Comparison of ENCODE assay signal across 22 cellular contexts in genomic region chr12:53143355-53143754, GRCh38. TPM values are rescaled to one million over a fixed set of nuclear protein-coding genes. Genes with fewer than 3 reads are reported as not detected.
DNase-seq lines count a peak whose midpoint lies in the region; ATAC-seq, FAIRE-seq and TF ChIP-seq lines count a peak whose summit lies in the region.
"Had no signal": no experiment of that assay in that cellular context is flagged by ENCODE, and none has a peak within 500 bp of the region (broad histone marks: within the 10 kb centered on the region; RNA-seq: fewer than 3 reads in every experiment).

No MANE protein-coding gene starts in this region.

- H3K36me3 Mint-ChIP-seq in osteocyte (ENCODE audit: unreplicated experiment) (no peaks in the 10 kb centered on the region), type B pancreatic cell (no peaks in the 10 kb centered on the region)
- H3K36me3 Mint-ChIP-seq: CD4-positive, alpha-beta memory T cell had no signal

- no peak overlapping the region for H3K9ac ChIP-seq in K562 (ENCODE audit: insufficient read depth in 1 of 2, low read depth in 2 of 2, low read length in 2 of 2)
- H3K9ac ChIP-seq: GM23248 had no signal

- in situ Hi-C loops in K562 (cut with MboI): no loop called here

- H3K4me3 Mint-ChIP-seq in osteocyte (ENCODE audit: unreplicated experiment) (no peak overlapping the region), type B pancreatic cell (no peak overlapping the region)
- H3K4me3 Mint-ChIP-seq: CD4-positive, alpha-beta memory T cell; H9 had no signal

- no peaks in the 10 kb centered on the region for H3K9me3 Mint-ChIP-seq in osteocyte (ENCODE audit: unreplicated experiment)
- H3K9me3 Mint-ChIP-seq in type B pancreatic cell: peaks cover 4% of the 10 kb centered on the region

- H3K36me3 ChIP-seq in H7 (replicated peaks; ENCODE audit: control insufficient read depth, insufficient read depth, low read length) (no peaks in the 10 kb centered on the region), K562 (ENCODE audit: control insufficient read depth, insufficient read depth, low read length) (no peaks in the 10 kb centered on the region)

- no peak for TF ChIP-seq POLR2A in K562 (conservative IDR thresholded peaks at IDR 0.05)

- H3K27me3 ChIP-seq in H7 (ENCODE audit: control insufficient read depth, insufficient read depth, low read length) (no peaks in the 10 kb centered on the region), K562 (ENCODE audit: control insufficient read depth in 2 of 2, insufficient read depth in 2 of 2, low read length in 2 of 2) (no peaks in the 10 kb centered on the region)

- H3K4me3 ChIP-seq in H7 (ENCODE audit: insufficient read depth, low read depth, low read length): no peak overlapping the region
- no peak overlapping the region for H3K4me3 ChIP-seq in K562
- H3K4me3 ChIP-seq: GM12878, GM23248 had no signal

- H2AFZ ChIP-seq in K562 (ENCODE audit: low read depth, low read length): peak overlapping the region; percentile 79
- H2AFZ ChIP-seq: GM23248 had no signal

- H3K4me1 Mint-ChIP-seq in osteocyte (ENCODE audit: unreplicated experiment): no peaks in the 10 kb centered on the region
- H3K4me1 Mint-ChIP-seq in type B pancreatic cell (ENCODE audit: unreplicated experiment): no peaks in the 10 kb centered on the region
- H3K4me1 Mint-ChIP-seq: H9 had no signal

- POLR2A ChIA-PET in K562 (lab: Yijun Ruan, JAX): no interaction called here

- 6% methylated on average over 4 of the region's 4 CpGs for WGBS in K562 (ENCODE audit: insufficient coverage, low coverage, missing lambda C conversion rate)

- no peak overlapping the region for H3K27ac Mint-ChIP-seq in osteocyte (ENCODE audit: unreplicated experiment)
- peak overlapping the region; percentile 13 for H3K27ac Mint-ChIP-seq in type B pancreatic cell
- H3K27ac Mint-ChIP-seq: CD4-positive, alpha-beta memory T cell; H9 had no signal

- TF ChIP-seq CTCF in K562 (IDR thresholded peaks at IDR 0.05 in 2 of 3, conservative IDR thresholded peaks at IDR 0.05 in 1 of 3; ENCODE audit: insufficient read depth in 2 of 3, low read depth in 1 of 3, low read length in 3 of 3) (no peak), osteocyte (IDR thresholded peaks at IDR 0.05) (no peak), type B pancreatic cell (conservative IDR thresholded peaks at IDR 0.05) (no peak)

- TF ChIP-seq EP300 in K562 (IDR thresholded peaks at IDR 0.05; ENCODE audit: low read length): peak; percentile 31; the same call in 1 of the 2 replicates

- CTCF ChIA-PET in K562 (lab: Yijun Ruan, JAX; ENCODE audit: low intra/inter-chr PET ratio): no interaction called here

- no peak for TF ChIP-seq RAD21 in K562 (CRISPR knock-in tag; conservative IDR thresholded peaks at IDR 0.05 in 1 of 2, IDR thresholded peaks at IDR 0.05 in 1 of 2)

- peak; percentile 75 for FAIRE-seq in K562 (lab: Jason Lieb, UNC)
- FAIRE-seq: GM12878, GM19239, H1 had no signal

- intact Hi-C loops in K562 (cut with micrococcal nuclease): no loop called here

- H3K79me2 ChIP-seq in K562 (ENCODE audit: control insufficient read depth, insufficient read depth, low read length): no peaks in the 10 kb centered on the region

- peak; percentile 79 for ATAC-seq in K562
- ATAC-seq in HG03457 (IDR thresholded peaks at IDR 0.05; ENCODE audit: unreplicated experiment): no peak
- ATAC-seq in HG02870 (IDR thresholded peaks at IDR 0.05; ENCODE audit: unreplicated experiment): no peak
- ATAC-seq: GM12878, HCT116 had no signal

- peak overlapping the region; percentile 14; the same call in 1 of the 2 replicates for H3K4me2 ChIP-seq in K562 (ENCODE audit: insufficient read depth, low read length)

- no peaks in the 10 kb centered on the region for H3K9me1 ChIP-seq in K562 (ENCODE audit: control insufficient read depth, insufficient read depth, low read length)

- no peaks in the 10 kb centered on the region for H4K20me1 ChIP-seq in K562 (replicated peaks; ENCODE audit: control insufficient read depth, insufficient read depth, low read length)

- DNase-seq in H7 (peak; percentile 5), K562 (ENCODE audit: extremely low read depth in 1 of 4, low spot score in 3 of 4) (peak in 1 of 4 experiments; percentile 53), osteocyte (ENCODE audit: extremely low spot score, unreplicated experiment) (peak; percentile 8), type B pancreatic cell (ENCODE audit: extremely low spot score, unreplicated experiment) (no peak), NCI-H526 treated with DMSO at 0.1 percent for 48 hours (lab: John Stamatoyannopoulos, UW) (no peak)
- DNase-seq: C1 segment of cervical spinal cord; CD4-positive, alpha-beta memory T cell; COR-L47; DMS153; DMS79; EL; GDM1; GM23248; H9 had no signal

- H3K27me3 Mint-ChIP-seq in osteocyte (ENCODE audit: unreplicated experiment) (peaks cover 7% of the 10 kb centered on the region), type B pancreatic cell (no peaks in the 10 kb centered on the region)

- no peak overlapping the region for H3K27ac ChIP-seq in K562 (ENCODE audit: extremely low read depth, low read depth, low read length)
- H3K27ac ChIP-seq: GM23248 had no signal

- no TSS peak for BruUV-seq in K562 (replicated peaks; lab: Mats Ljungman, UMichigan)

- peaks cover 0 to 6% of the 10 kb centered on the region in 2 experiments; a peak in 3 of 5 replicates for H3K4me1 ChIP-seq in K562 (replicated peaks in 1 of 2; ENCODE audit: control insufficient read depth in 2 of 2, insufficient read depth in 2 of 2, low read length in 2 of 2)

- H3K9me3 ChIP-seq in K562 (replicated peaks; ENCODE audit: control insufficient read depth, insufficient read depth, low read depth, low read length): peaks cover 5% of the 10 kb centered on the region

RNA-seq across cellular contexts. Expression of gene ZNF740, which starts 37.2 kb away (rescaled TPM):
- total RNA-seq in H7 (2014; rRNA removed; shearing (Covaris generic)): 8.7 and 9.1 TPM in 2 replicates
- 77.6 and 121 TPM in 2 replicates for total RNA-seq in K562 (2011; cell fraction: chromatin; rRNA removed; ENCODE audit: low replicate concordance)
- 62.2 and 65.9 TPM in 2 replicates for total RNA-seq in K562 (2011; cell fraction: nucleolus; rRNA removed)
- 76.6 and 88.8 TPM in 2 replicates for total RNA-seq in K562 (2011; cell fraction: nucleoplasm; rRNA removed)
- 15.1 and 16.1 TPM in 2 replicates for total RNA-seq in K562 (2014; rRNA removed)
- total RNA-seq in K562 (2014; rRNA removed; fragmentation: Illumina TruSeq; extraction: Trizol): 18.6 and 19.9 TPM in 2 replicates
- 13.3 and 13.6 TPM in 2 replicates for total RNA-seq in K562 (2015; rRNA removed; fragmentation: Illumina TruSeq; extraction: Trizol)
- 39.6 and 46.4 TPM in 2 replicates for total RNA-seq in K562 (2021)
- 33.1 and 34.9 TPM in 2 replicates for polyA plus RNA-seq in K562 (2011; rRNA removed)
- 9.6 and 17.0 TPM in 2 replicates for polyA plus RNA-seq in K562 (2011; cell fraction: cytosol; rRNA removed)
- 89.9 and 103 TPM in 2 replicates for polyA plus RNA-seq in K562 (2011; cell fraction: nucleus; rRNA removed)
- 12.8 and 21.6 TPM in 2 replicates for polyA plus RNA-seq in K562 (2012)
- polyA plus RNA-seq in K562 (2014; fragmentation: Illumina TruSeq; extraction: Trizol): 19.2 and 21.0 TPM in 2 replicates
- 1 to 10 TPM in 1 of 2 experiments, under 1 TPM in 1; 0.57 to 1.4 TPM for polyA plus RNA-seq in K562 (2014; fragmentation: Nextera tagmentation; extraction: Ambion mirVana)
- 20.6 and 22.1 TPM in 2 replicates for polyA plus RNA-seq in K562 (2014; rRNA removed)
- polyA minus RNA-seq in K562 (2011; rRNA and poly(A)+ RNA removed): 32.3 and 37.3 TPM in 2 replicates
- polyA minus RNA-seq in K562 (2011; cell fraction: cytosol; rRNA and poly(A)+ RNA removed): 8.2 and 9.2 TPM in 2 replicates
- polyA minus RNA-seq in K562 (2011; cell fraction: nucleus; rRNA and poly(A)+ RNA removed): 45.2 and 63.6 TPM in 2 replicates
- total RNA-seq in osteocyte: 39.6 and 55.4 TPM in 2 replicates
- total RNA-seq in type B pancreatic cell (ENCODE audit: low replicate concordance): 49.2 and 72.2 TPM in 2 replicates

RNA-seq across cellular contexts. Expression of gene CSAD, which starts 37.4 kb away (rescaled TPM):
- 3.0 and 3.4 TPM in 2 replicates for total RNA-seq in H7 (2014; rRNA removed; shearing (Covaris generic))
- total RNA-seq in K562 (2011; cell fraction: chromatin; rRNA removed; ENCODE audit: low replicate concordance): 97.5 and 106 TPM in 2 replicates
- 53.5 and 54.7 TPM in 2 replicates for total RNA-seq in K562 (2011; cell fraction: nucleolus; rRNA removed)
- 60.6 and 65.8 TPM in 2 replicates for total RNA-seq in K562 (2011; cell fraction: nucleoplasm; rRNA removed)
- total RNA-seq in K562 (2014; rRNA removed) (8.1 and 8.5 TPM in 2 replicates), K562 (2014; rRNA removed; fragmentation: Illumina TruSeq; extraction: Trizol) (5.7 and 8.1 TPM in 2 replicates), K562 (2015; rRNA removed; fragmentation: Illumina TruSeq; extraction: Trizol) (6.7 and 7.0 TPM in 2 replicates), K562 (2021) (10.3 and 10.9 TPM in 2 replicates), osteocyte (45.0 and 47.0 TPM in 2 replicates), type B pancreatic cell (ENCODE audit: low replicate concordance) (30.6 and 49.3 TPM in 2 replicates)
- polyA plus RNA-seq in K562 (2011; rRNA removed) (19.6 and 26.6 TPM in 2 replicates), K562 (2014; fragmentation: Illumina TruSeq; extraction: Trizol) (11.1 and 16.8 TPM in 2 replicates), K562 (2014; fragmentation: Nextera tagmentation; extraction: Ambion mirVana) (1 to 10 TPM; 1.8 to 2.4 TPM), K562 (2014; rRNA removed) (17.1 TPM in 2 replicates)
- polyA plus RNA-seq in K562 (2011; cell fraction: cytosol; rRNA removed): 5.5 and 11.5 TPM in 2 replicates
- 109 and 129 TPM in 2 replicates for polyA plus RNA-seq in K562 (2011; cell fraction: nucleus; rRNA removed)
- 7.6 and 29.6 TPM in 2 replicates for polyA plus RNA-seq in K562 (2012)
- polyA minus RNA-seq in K562 (2011; rRNA and poly(A)+ RNA removed): 6.1 and 7.9 TPM in 2 replicates
- polyA minus RNA-seq in K562 (2011; cell fraction: cytosol; rRNA and poly(A)+ RNA removed): 6.1 TPM in 1 of 2 replicates, not detected in the other
- polyA minus RNA-seq in K562 (2011; cell fraction: nucleus; rRNA and poly(A)+ RNA removed): 14.8 and 19.5 TPM in 2 replicates

RNA-seq across cellular contexts. Expression of gene SOAT2, which starts 40.1 kb away (rescaled TPM):
- total RNA-seq in H7 (2014; rRNA removed; shearing (Covaris generic)): not detected in 2 replicates
- total RNA-seq in K562 (2011; cell fraction: chromatin; rRNA removed; ENCODE audit: low replicate concordance): not detected in 2 replicates
- total RNA-seq in K562 (2011; cell fraction: nucleolus; rRNA removed): not detected in 2 replicates
- 0.38 TPM in 1 of 2 replicates, not detected in the other for total RNA-seq in K562 (2011; cell fraction: nucleoplasm; rRNA removed)
- total RNA-seq in K562 (2014; rRNA removed): not detected in 2 replicates
- total RNA-seq in K562 (2014; rRNA removed; fragmentation: Illumina TruSeq; extraction: Trizol): not detected in 2 replicates
- total RNA-seq in K562 (2015; rRNA removed; fragmentation: Illumina TruSeq; extraction: Trizol): not detected in 2 replicates
- not detected in 2 replicates for total RNA-seq in K562 (2021)
- polyA plus RNA-seq in K562 (2011; rRNA removed): not detected in 2 replicates
- polyA plus RNA-seq in K562 (2011; cell fraction: cytosol; rRNA removed): not detected in 2 replicates
- not detected in 2 replicates for polyA plus RNA-seq in K562 (2011; cell fraction: nucleus; rRNA removed)
- polyA plus RNA-seq in K562 (2012): not detected in 2 replicates
- not detected in 2 replicates for polyA plus RNA-seq in K562 (2014; fragmentation: Illumina TruSeq; extraction: Trizol)
- not detected for polyA plus RNA-seq in K562 (2014; fragmentation: Nextera tagmentation; extraction: Ambion mirVana)
- 0.04 TPM in 1 of 2 replicates, not detected in the other for polyA plus RNA-seq in K562 (2014; rRNA removed)
- polyA minus RNA-seq in K562 (2011; rRNA and poly(A)+ RNA removed): not detected in 2 replicates
- not detected in 2 replicates for polyA minus RNA-seq in K562 (2011; cell fraction: cytosol; rRNA and poly(A)+ RNA removed)
- not detected in 2 replicates for polyA minus RNA-seq in K562 (2011; cell fraction: nucleus; rRNA and poly(A)+ RNA removed)
- total RNA-seq in osteocyte: not detected in 2 replicates
- 0.97 and 1.9 TPM in 2 replicates for total RNA-seq in type B pancreatic cell (ENCODE audit: low replicate concordance)
- total RNA-seq: A172, A673, GM23248, H1, H9 had no signal

RNA-seq across cellular contexts. Expression of gene IGFBP6, which starts 45.9 kb away (rescaled TPM):
- 10.8 and 17.5 TPM in 2 replicates for total RNA-seq in H7 (2014; rRNA removed; shearing (Covaris generic))
- 0.97 TPM in 1 of 2 replicates, not detected in the other for total RNA-seq in K562 (2011; cell fraction: chromatin; rRNA removed; ENCODE audit: low replicate concordance)
- 0.66 and 1.8 TPM in 2 replicates for total RNA-seq in K562 (2011; cell fraction: nucleolus; rRNA removed)
- total RNA-seq in K562 (2011; cell fraction: nucleoplasm; rRNA removed): 0.37 TPM in 1 of 2 replicates, not detected in the other
- total RNA-seq in K562 (2014; rRNA removed) (1.2 and 1.6 TPM in 2 replicates), K562 (2014; rRNA removed; fragmentation: Illumina TruSeq; extraction: Trizol) (0.36 and 0.61 TPM in 2 replicates), K562 (2015; rRNA removed; fragmentation: Illumina TruSeq; extraction: Trizol) (0.38 and 0.76 TPM in 2 replicates), K562 (2021) (1.4 and 2.3 TPM in 2 replicates), osteocyte (18.8 and 22.3 TPM in 2 replicates), type B pancreatic cell (ENCODE audit: low replicate concordance) (25.1 and 40.3 TPM in 2 replicates)
- polyA plus RNA-seq in K562 (2011; rRNA removed) (0.24 and 1.4 TPM in 2 replicates), K562 (2014; fragmentation: Illumina TruSeq; extraction: Trizol) (0.52 and 0.62 TPM in 2 replicates), K562 (2014; fragmentation: Nextera tagmentation; extraction: Ambion mirVana) (under 1 TPM; 0.15 to 0.23 TPM), K562 (2014; rRNA removed) (0.54 and 2.4 TPM in 2 replicates)
- 0.94 and 2.5 TPM in 2 replicates for polyA plus RNA-seq in K562 (2011; cell fraction: cytosol; rRNA removed)
- 0.24 and 0.47 TPM in 2 replicates for polyA plus RNA-seq in K562 (2011; cell fraction: nucleus; rRNA removed)
- polyA plus RNA-seq in K562 (2012): 0.89 and 1.4 TPM in 2 replicates
- not detected in 2 replicates for polyA minus RNA-seq in K562 (2011; rRNA and poly(A)+ RNA removed)
- 1.1 TPM in 1 of 2 replicates, not detected in the other for polyA minus RNA-seq in K562 (2011; cell fraction: cytosol; rRNA and poly(A)+ RNA removed)
- polyA minus RNA-seq in K562 (2011; cell fraction: nucleus; rRNA and poly(A)+ RNA removed): not detected in 2 replicates

Comparison
In these comparisons a context has a peak if more than half of its experiments do, and no peak if none do; other contexts are left out.
1. DNase-seq: peak in H7 (single experiment) and osteocyte (single experiment); none in type B pancreatic cell (single experiment) and NCI-H526 treated with DMSO at 0.1 percent for 48 hours (single experiment).